ENCODE assay signal across 1 cellular context in the genomic region with DNA sequence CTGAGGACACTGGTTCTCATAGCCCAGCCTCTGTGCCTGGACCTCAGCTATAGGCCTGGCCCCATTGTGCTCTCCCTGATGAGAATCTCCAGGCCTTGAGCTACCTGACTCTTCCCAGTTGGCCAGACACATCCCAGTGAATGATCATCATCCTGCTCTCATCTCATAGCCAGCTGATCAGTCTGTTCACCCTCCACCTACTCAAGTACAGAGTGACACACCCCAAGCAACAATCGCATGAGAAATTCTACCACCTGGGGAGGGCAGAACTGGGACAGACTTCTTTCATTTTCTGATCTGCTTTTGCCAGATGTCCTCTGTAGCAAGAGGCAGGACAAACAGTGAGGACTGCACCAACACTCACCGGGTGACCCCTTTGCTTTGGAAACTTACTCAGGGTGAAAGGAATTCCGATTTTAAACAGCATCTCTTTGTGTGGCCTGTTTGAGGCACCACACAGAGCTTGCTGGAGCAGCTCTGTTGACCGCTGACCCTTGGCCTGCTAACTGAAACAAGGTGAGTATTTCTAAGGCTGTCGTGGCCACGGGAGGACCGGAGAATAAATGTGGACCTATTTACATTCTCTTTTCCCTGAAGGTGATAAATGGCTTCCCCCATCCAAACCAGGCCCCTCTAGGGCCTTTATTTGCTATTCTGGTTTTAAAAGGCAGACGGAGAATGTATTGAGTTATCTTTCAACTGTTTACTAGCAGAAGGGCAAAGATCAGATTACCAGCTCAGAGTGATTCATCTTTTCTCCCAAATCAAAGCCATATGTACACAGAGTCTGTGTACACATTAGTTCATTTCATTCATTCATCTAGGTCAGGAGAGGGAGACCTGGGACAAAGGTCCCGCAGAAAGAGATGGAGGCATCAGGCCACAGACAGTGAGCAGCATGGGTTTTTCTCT.
TF ChIP-seq lines count a peak whose summit lies in the region.

No MANE protein-coding gene starts in this region.

TF ChIP-seq in HepG2, 621 proteins besides CTCF, POLR2A, EP300 and RAD21 (continued from another document and continues in another):
- TF ChIP-seq, protein P1, sequence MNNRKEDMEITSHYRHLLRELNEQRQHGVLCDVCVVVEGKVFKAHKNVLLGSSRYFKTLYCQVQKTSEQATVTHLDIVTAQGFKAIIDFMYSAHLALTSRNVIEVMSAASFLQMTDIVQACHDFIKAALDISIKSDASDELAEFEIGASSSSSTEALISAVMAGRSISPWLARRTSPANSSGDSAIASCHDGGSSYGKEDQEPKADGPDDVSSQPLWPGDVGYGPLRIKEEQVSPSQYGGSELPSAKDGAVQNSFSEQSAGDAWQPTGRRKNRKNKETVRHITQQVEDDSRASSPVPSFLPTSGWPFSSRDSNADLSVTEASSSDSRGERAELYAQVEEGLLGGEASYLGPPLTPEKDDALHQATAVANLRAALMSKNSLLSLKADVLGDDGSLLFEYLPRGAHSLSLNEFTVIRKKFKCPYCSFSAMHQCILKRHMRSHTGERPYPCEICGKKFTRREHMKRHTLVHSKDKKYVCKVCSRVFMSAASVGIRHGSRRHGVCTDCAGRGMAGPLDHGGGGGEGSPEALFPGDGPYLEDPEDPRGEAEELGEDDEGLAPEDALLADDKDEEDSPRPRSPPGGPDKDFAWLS (CRISPR knock-in tag; IDR thresholded peaks at IDR 0.05; ENCODE audit: borderline replicate concordance) = no peak
- TF ChIP-seq HMG20A (CRISPR knock-in tag; IDR thresholded peaks at IDR 0.05; ENCODE audit: borderline replicate concordance) = peak; percentile 100
- TF ChIP-seq CAMTA2 (CRISPR knock-in tag; IDR thresholded peaks at IDR 0.05; ENCODE audit: borderline replicate concordance) = no peak
- peak; percentile 65; the same call in 1 of the 2 replicates for TF ChIP-seq MYNN (CRISPR knock-in tag; IDR thresholded peaks at IDR 0.05; ENCODE audit: low read depth)
- TF ChIP-seq, protein P2, sequence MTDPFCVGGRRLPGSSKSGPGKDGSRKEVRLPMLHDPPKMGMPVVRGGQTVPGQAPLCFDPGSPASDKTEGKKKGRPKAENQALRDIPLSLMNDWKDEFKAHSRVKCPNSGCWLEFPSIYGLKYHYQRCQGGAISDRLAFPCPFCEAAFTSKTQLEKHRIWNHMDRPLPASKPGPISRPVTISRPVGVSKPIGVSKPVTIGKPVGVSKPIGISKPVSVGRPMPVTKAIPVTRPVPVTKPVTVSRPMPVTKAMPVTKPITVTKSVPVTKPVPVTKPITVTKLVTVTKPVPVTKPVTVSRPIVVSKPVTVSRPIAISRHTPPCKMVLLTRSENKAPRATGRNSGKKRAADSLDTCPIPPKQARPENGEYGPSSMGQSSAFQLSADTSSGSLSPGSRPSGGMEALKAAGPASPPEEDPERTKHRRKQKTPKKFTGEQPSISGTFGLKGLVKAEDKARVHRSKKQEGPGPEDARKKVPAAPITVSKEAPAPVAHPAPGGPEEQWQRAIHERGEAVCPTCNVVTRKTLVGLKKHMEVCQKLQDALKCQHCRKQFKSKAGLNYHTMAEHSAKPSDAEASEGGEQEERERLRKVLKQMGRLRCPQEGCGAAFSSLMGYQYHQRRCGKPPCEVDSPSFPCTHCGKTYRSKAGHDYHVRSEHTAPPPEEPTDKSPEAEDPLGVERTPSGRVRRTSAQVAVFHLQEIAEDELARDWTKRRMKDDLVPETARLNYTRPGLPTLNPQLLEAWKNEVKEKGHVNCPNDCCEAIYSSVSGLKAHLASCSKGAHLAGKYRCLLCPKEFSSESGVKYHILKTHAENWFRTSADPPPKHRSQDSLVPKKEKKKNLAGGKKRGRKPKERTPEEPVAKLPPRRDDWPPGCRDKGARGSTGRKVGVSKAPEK (CRISPR knock-in tag; IDR thresholded peaks at IDR 0.05; ENCODE audit: borderline replicate concordance) = no peak; the same call in 1 of the 2 replicates
- no peak for TF ChIP-seq RNF2 (conservative IDR thresholded peaks at IDR 0.05; ENCODE audit: low read depth)
- TF ChIP-seq SAFB2 (CRISPR knock-in tag; IDR thresholded peaks at IDR 0.05; ENCODE audit: borderline replicate concordance, low read depth) = no peak; the same call in 1 of the 2 replicates
- no peak for TF ChIP-seq ZNF589 (CRISPR knock-in tag; conservative IDR thresholded peaks at IDR 0.05)
- TF ChIP-seq MED13 (CRISPR knock-in tag; IDR thresholded peaks at IDR 0.05) = peak; percentile 94; the same call in 1 of the 2 replicates
- TF ChIP-seq SMYD3 (CRISPR knock-in tag; IDR thresholded peaks at IDR 0.05) = 0 out of 2 replicates have a peak, but pooled peaks have one; percentile 78
- TF ChIP-seq ZNF772 (CRISPR knock-in tag; IDR thresholded peaks at IDR 0.05) = 0 out of 2 replicates have a peak, but pooled peaks have one; percentile 37
- TF ChIP-seq MED1 (CRISPR knock-in tag; IDR thresholded peaks at IDR 0.05) = peak; percentile 98
- TF ChIP-seq PHB2 (IDR thresholded peaks at IDR 0.05; ENCODE audit: partially characterized antibody) = no peak
- TF ChIP-seq HDAC1 (CRISPR knock-in tag; IDR thresholded peaks at IDR 0.05) = peak; percentile 84; the same call in 1 of the 2 replicates
- peak; percentile 90 for TF ChIP-seq HNF1A (IDR thresholded peaks at IDR 0.05; ENCODE audit: low read depth)
- peak; percentile 93; the same call in 1 of the 2 replicates for TF ChIP-seq HNF1A (CRISPR knock-in tag; IDR thresholded peaks at IDR 0.05; ENCODE audit: borderline replicate concordance)
- TF ChIP-seq ZNF343 (CRISPR knock-in tag; IDR thresholded peaks at IDR 0.05) = no peak
- no peak for TF ChIP-seq ATM (IDR thresholded peaks at IDR 0.05; ENCODE audit: borderline replicate concordance)
- TF ChIP-seq HNF4A (CRISPR knock-in tag; IDR thresholded peaks at IDR 0.05) = peak; percentile 96
- TF ChIP-seq HOXA5 (CRISPR knock-in tag; IDR thresholded peaks at IDR 0.05) = peak; percentile 100
- peak; percentile 51; the same call in 1 of the 2 replicates for TF ChIP-seq ZNF605 (CRISPR knock-in tag; IDR thresholded peaks at IDR 0.05)
- TF ChIP-seq ZNF776 (CRISPR knock-in tag; IDR thresholded peaks at IDR 0.05) = peak; percentile 71; the same call in 1 of the 2 replicates
- TF ChIP-seq, protein P3, sequence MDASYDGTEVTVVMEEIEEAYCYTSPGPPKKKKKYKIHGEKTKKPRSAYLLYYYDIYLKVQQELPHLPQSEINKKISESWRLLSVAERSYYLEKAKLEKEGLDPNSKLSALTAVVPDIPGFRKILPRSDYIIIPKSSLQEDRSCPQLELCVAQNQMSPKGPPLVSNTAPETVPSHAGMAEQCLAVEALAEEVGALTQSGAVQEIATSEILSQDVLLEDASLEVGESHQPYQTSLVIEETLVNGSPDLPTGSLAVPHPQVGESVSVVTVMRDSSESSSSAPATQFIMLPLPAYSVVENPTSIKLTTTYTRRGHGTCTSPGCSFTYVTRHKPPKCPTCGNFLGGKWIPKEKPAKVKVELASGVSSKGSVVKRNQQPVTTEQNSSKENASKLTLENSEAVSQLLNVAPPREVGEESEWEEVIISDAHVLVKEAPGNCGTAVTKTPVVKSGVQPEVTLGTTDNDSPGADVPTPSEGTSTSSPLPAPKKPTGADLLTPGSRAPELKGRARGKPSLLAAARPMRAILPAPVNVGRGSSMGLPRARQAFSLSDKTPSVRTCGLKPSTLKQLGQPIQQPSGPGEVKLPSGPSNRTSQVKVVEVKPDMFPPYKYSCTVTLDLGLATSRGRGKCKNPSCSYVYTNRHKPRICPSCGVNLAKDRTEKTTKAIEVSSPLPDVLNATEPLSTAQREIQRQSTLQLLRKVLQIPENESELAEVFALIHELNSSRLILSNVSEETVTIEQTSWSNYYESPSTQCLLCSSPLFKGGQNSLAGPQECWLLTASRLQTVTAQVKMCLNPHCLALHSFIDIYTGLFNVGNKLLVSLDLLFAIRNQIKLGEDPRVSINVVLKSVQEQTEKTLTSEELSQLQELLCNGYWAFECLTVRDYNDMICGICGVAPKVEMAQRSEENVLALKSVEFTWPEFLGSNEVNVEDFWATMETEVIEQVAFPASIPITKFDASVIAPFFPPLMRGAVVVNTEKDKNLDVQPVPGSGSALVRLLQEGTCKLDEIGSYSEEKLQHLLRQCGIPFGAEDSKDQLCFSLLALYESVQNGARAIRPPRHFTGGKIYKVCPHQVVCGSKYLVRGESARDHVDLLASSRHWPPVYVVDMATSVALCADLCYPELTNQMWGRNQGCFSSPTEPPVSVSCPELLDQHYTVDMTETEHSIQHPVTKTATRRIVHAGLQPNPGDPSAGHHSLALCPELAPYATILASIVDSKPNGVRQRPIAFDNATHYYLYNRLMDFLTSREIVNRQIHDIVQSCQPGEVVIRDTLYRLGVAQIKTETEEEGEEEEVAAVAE (CRISPR knock-in tag; IDR thresholded peaks at IDR 0.05; ENCODE audit: borderline replicate concordance) = peak; percentile 76
- TF ChIP-seq ZNF20 (CRISPR knock-in tag; IDR thresholded peaks at IDR 0.05) = no peak
- peak; percentile 92 for TF ChIP-seq REPIN1 (CRISPR knock-in tag; IDR thresholded peaks at IDR 0.05; ENCODE audit: borderline replicate concordance, low read depth)
- TF ChIP-seq ZBTB42 (CRISPR knock-in tag; IDR thresholded peaks at IDR 0.05) = no peak
- TF ChIP-seq ZFP91 (CRISPR knock-in tag; IDR thresholded peaks at IDR 0.05; ENCODE audit: borderline replicate concordance) = peak; percentile 80; the same call in 1 of the 2 replicates
- peak; percentile 68 for TF ChIP-seq DMAP1 (CRISPR knock-in tag; IDR thresholded peaks at IDR 0.05)
- TF ChIP-seq, protein P4, sequence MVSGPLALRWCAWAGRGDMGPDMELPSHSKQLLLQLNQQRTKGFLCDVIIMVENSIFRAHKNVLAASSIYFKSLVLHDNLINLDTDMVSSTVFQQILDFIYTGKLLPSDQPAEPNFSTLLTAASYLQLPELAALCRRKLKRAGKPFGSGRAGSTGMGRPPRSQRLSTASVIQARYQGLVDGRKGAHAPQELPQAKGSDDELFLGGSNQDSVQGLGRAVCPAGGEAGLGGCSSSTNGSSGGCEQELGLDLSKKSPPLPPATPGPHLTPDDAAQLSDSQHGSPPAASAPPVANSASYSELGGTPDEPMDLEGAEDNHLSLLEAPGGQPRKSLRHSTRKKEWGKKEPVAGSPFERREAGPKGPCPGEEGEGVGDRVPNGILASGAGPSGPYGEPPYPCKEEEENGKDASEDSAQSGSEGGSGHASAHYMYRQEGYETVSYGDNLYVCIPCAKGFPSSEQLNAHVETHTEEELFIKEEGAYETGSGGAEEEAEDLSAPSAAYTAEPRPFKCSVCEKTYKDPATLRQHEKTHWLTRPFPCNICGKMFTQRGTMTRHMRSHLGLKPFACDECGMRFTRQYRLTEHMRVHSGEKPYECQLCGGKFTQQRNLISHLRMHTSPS (CRISPR knock-in tag; IDR thresholded peaks at IDR 0.05; ENCODE audit: low read depth) = 0 out of 2 replicates have a peak, but pooled peaks have one; percentile 62
- no peak for TF ChIP-seq AGO2 (optimal IDR thresholded peaks at IDR 0.05; ENCODE audit: low read depth, low read length)
- 0 out of 2 replicates have a peak, but pooled peaks have one; percentile 20 for TF ChIP-seq MYPOP (CRISPR knock-in tag; IDR thresholded peaks at IDR 0.05)
- TF ChIP-seq SAP130 (CRISPR knock-in tag; IDR thresholded peaks at IDR 0.05; ENCODE audit: low read depth) = peak; percentile 73
